Comparison of ENCODE assay signal across 2 cellular contexts in the genomic region with DNA sequence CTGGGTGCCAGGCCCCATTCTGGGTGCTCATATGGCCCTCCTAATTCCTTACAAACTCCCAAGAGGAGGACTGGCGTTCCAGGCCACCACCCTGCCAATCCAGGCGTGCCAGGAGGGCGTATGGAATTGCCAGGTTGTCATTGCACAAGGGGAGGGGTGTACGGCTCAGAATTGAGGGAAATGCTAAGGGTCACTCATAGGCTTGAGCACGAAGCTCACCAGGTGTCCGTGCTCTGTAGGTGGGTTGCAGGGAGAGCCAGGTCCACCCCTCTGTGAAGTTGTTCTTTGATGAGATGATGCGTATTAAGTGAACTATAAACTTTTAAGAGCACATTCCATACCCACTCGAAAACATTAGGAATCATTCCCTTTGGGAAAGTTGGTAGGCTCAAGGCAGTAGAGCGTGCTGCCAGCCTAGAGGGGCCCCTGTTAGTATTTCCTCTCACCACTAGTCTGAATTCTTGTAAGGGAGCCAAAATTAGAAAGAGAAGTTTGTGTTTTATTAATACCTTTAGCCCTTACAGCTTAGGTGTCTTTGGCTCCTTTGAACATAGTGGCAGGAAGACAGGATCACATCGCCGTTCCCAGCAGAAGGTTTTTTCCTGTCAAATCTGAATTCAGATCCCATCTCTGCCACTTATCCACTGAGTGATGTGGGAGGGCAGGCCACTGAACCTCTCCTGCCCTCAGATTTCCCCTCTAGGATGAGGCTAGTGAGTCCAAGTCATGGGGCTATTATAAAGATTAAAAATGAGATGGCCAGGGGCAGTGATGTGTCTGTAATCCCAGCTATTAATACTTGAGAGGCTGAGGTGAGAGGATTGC.
TF ChIP-seq lines count a peak whose summit lies in the region.

No MANE protein-coding gene starts in this region.

TF ChIP-seq in A549, 52 proteins besides CTCF, POLR2A, EP300 and RAD21:
- TF ChIP-seq NR3C1 (IDR thresholded peaks at IDR 0.05) = no peak

TF ChIP-seq in HCT116, 20 proteins besides CTCF, POLR2A, EP300 and RAD21:
- TF ChIP-seq ATF3 (IDR thresholded peaks at IDR 0.05) (no peak), SIN3A (IDR thresholded peaks at IDR 0.05; ENCODE audit: low read depth) (no peak), CBX3 (IDR thresholded peaks at IDR 0.05; ENCODE audit: low read depth) (no peak), SP1 (IDR thresholded peaks at IDR 0.05; ENCODE audit: low read depth) (no peak), EZH2 (IDR thresholded peaks at IDR 0.05) (no peak), EZH2phosphoT487 (IDR thresholded peaks at IDR 0.05; ENCODE audit: borderline replicate concordance) (no peak), TCF7L2 (IDR thresholded peaks at IDR 0.05; ENCODE audit: borderline replicate concordance, extremely low read depth, insufficient read depth, insufficient read length) (no peak), CEBPB (IDR thresholded peaks at IDR 0.05; ENCODE audit: low read depth) (no peak), MAX (IDR thresholded peaks at IDR 0.05) (no peak)
- TF ChIP-seq, protein P1, sequence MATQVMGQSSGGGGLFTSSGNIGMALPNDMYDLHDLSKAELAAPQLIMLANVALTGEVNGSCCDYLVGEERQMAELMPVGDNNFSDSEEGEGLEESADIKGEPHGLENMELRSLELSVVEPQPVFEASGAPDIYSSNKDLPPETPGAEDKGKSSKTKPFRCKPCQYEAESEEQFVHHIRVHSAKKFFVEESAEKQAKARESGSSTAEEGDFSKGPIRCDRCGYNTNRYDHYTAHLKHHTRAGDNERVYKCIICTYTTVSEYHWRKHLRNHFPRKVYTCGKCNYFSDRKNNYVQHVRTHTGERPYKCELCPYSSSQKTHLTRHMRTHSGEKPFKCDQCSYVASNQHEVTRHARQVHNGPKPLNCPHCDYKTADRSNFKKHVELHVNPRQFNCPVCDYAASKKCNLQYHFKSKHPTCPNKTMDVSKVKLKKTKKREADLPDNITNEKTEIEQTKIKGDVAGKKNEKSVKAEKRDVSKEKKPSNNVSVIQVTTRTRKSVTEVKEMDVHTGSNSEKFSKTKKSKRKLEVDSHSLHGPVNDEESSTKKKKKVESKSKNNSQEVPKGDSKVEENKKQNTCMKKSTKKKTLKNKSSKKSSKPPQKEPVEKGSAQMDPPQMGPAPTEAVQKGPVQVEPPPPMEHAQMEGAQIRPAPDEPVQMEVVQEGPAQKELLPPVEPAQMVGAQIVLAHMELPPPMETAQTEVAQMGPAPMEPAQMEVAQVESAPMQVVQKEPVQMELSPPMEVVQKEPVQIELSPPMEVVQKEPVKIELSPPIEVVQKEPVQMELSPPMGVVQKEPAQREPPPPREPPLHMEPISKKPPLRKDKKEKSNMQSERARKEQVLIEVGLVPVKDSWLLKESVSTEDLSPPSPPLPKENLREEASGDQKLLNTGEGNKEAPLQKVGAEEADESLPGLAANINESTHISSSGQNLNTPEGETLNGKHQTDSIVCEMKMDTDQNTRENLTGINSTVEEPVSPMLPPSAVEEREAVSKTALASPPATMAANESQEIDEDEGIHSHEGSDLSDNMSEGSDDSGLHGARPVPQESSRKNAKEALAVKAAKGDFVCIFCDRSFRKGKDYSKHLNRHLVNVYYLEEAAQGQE (IDR thresholded peaks at IDR 0.05; ENCODE audit: low read depth) = no peak
